Comparison of ENCODE assay signal across 8 cellular contexts in the genomic region with DNA sequence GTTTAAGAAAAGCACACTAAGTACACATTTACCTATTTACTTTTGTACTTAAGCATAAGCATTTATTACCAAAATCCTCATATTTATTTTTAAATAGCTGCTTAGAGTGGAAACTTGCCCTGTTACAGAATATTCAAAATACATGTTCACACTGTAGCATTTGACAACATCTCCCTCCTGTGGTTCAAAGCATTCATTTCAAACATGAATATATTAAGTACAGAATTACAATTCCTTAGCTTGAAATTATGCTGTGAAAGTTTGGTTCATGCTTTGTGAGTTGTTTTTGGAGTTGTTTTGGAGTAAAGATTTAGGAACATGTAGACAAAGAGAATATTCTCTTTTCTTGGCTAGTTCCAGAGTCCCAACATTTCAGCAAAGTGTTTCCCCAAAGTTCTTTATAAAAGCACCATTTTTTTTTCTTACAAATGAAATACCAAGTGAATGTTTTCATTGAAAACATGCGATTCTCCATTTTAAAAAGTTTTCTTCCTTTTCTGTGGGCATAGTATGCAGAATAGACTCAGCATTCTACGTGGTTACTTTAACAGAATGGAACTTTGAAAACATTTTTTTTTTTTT. TPM values are rescaled to one million over a fixed set of nuclear protein-coding genes. Genes with fewer than 3 reads are reported as not detected.
DNase-seq lines count a peak whose midpoint lies in the region; ATAC-seq and TF ChIP-seq lines count a peak whose summit lies in the region.

No MANE protein-coding gene starts in this region.

- H3K4me1 ChIP-seq in HCT116 (ENCODE audit: control insufficient read depth in 1 of 2, insufficient read depth in 2 of 2, low read length in 2 of 2) (peaks cover 18 to 32% of the 10 kb centered on the region in 2 experiments; a peak in 3 of 4 replicates), tibial artery (peaks cover 0 to 15% (median 4%) of the 10 kb centered on the region in 4 donors)

- POLR2A ChIA-PET in BJ (lab: Charles Lee) (interaction anchor here (0.6 to 1.1 kb wide), 3 partner anchors 20 to 107 kb away, joined by 3 to 6 read pairs (median 4); no protein-coding TSS in a partner anchor), HCT116 (lab: Charles Lee) (interaction anchor here (0.7 to 1.9 kb wide), 8 partner anchors 10 to 107 kb away, joined by 3 to 9 read pairs (median 6); no protein-coding TSS in a partner anchor)

- H3K9ac ChIP-seq in HCT116 (ENCODE audit: low read length) = no peak overlapping the region

- CTCF ChIA-PET in BJ (lab: Yijun Ruan, JAX) (interaction anchor here (0.6 to 3.3 kb wide), 13 partner anchors 10 to 329 kb away, joined by 3 to 24 read pairs (median 4); no protein-coding TSS in a partner anchor), HCT116 (lab: Charles Lee) (interaction anchor here (0.7 to 3.7 kb wide), 24 partner anchors 10 to 1271 kb away, joined by 3 to 57 read pairs (median 5); partner anchors contain the start of genes PTRH2, RPS6KB1, TUBD1 and VMP1)

- BruUV-seq in HCT116 (replicated peaks; lab: Mats Ljungman, UMichigan) = TSS peak; percentile 30

- H3K9me3 ChIP-seq in HCT116 (ENCODE audit: control insufficient read depth in 1 of 2, insufficient read depth in 1 of 2, low read depth in 1 of 2, low read length in 2 of 2) = no peaks in the 10 kb centered on the region
- H3K9me3 ChIP-seq in tibial artery = no peaks in the 10 kb centered on the region

- H4K20me1 ChIP-seq in HCT116 (ENCODE audit: insufficient read depth) = no peaks in the 10 kb centered on the region

- RAD21 ChIA-PET in HCT116 (lab: Charles Lee; ENCODE audit: low non-redundant PET in 1 of 2, low total read pairs in 2 of 2, uncharacterized antibody in 2 of 2, unreplicated experiment in 2 of 2) = interaction anchor here (0.8 to 1.6 kb wide), 5 partner anchors 73 to 152 kb away, joined by 3 to 12 read pairs (median 10); partner anchors contain the start of genes PTRH2 (in 1 of the 2) and VMP1 (in 1 of the 2)

- DNase-seq in BJ (ENCODE audit: low read depth) (no peak), HCT116 (ENCODE audit: low read depth, low spot score) (no peak), left ventricle myocardium superior (no peak), tibial artery (no peak), NCI-H146 treated with DMSO at 0.1 percent for 48 hours (lab: John Stamatoyannopoulos, UW; ENCODE audit: unreplicated experiment) (no peak)
- DNase-seq in activated CD4-positive, alpha-beta T cell treated with anti-CD3 and anti-CD28 coated beads for 48 hours = no peak

- H3K27ac ChIP-seq in HCT116 (ENCODE audit: low read depth, low read length) (no peak overlapping the region), VCaP (peak overlapping the region; percentile 10; the same call in 1 of the 2 replicates), tibial artery (no peak overlapping the region)

- H3K27me3 ChIP-seq in BJ (ENCODE audit: control insufficient read depth, insufficient read depth, low read length) (no peaks in the 10 kb centered on the region), HCT116 (ENCODE audit: insufficient read depth, low read length) (no peaks in the 10 kb centered on the region), tibial artery (no peaks in the 10 kb centered on the region)

- intact Hi-C loops in HCT116 (cut with micrococcal nuclease) = loop anchor here (1.0 kb wide), 3 partner anchors 106 to 338 kb away; no protein-coding TSS in a partner anchor
- intact Hi-C loops in left ventricle myocardium superior (cut with micrococcal nuclease) = no loop called here
- intact Hi-C loops in tibial artery (cut with DNase I; ENCODE audit: low total_unique reads) = no loop called here

- H3K36me3 ChIP-seq in BJ (ENCODE audit: control insufficient read depth, insufficient read depth, low read length) (no peaks in the 10 kb centered on the region), HCT116 (ENCODE audit: control insufficient read depth in 1 of 2, insufficient read depth in 2 of 2, low read length in 2 of 2) (peaks cover 6 to 9% of the 10 kb centered on the region in 2 experiments; a peak in 2 of 4 replicates), tibial artery (peaks cover 23 to 33% (median 24%) of the 10 kb centered on the region in 3 donors)

- peak; percentile 55 for TF ChIP-seq CTCF in BJ (IDR thresholded peaks at IDR 0.05; ENCODE audit: insufficient read depth, low read depth, low read length)
- peak; percentile 44 to 88 (median 80); a peak in 4 of 6 replicates for TF ChIP-seq CTCF in HCT116 (IDR thresholded peaks at IDR 0.05 in 2 of 3, conservative IDR thresholded peaks at IDR 0.05 in 1 of 3; ENCODE audit: borderline replicate concordance in 1 of 3, insufficient read depth in 1 of 3, low read depth in 2 of 3, low read length in 2 of 3)
- TF ChIP-seq CTCF in VCaP (conservative IDR thresholded peaks at IDR 0.05) = peak; percentile 73
- TF ChIP-seq CTCF in tibial artery (IDR thresholded peaks at IDR 0.05) = peak; percentile 66 to 82

- H2AFZ ChIP-seq in HCT116 (ENCODE audit: low read depth, low read length, poor library complexity, severe bottlenecking) = no peak overlapping the region

- TF ChIP-seq POLR2A in HCT116 (IDR thresholded peaks at IDR 0.05; ENCODE audit: borderline replicate concordance, extremely low read depth, insufficient read depth, insufficient read length) = no peak

- no peaks in the 10 kb centered on the region for H3K9me2 ChIP-seq in HCT116 (ENCODE audit: insufficient read depth)

- ATAC-seq in HCT116 = peak; percentile 67
- ATAC-seq in left ventricle myocardium superior = peak; percentile 38
- no peak for ATAC-seq in GM21390 (IDR thresholded peaks at IDR 0.05; ENCODE audit: unreplicated experiment)

- no peaks in the 10 kb centered on the region for H3K79me2 ChIP-seq in HCT116 (ENCODE audit: insufficient read depth, low read length)

- TF ChIP-seq RAD21 in HCT116 (IDR thresholded peaks at IDR 0.05; ENCODE audit: low read depth) = peak; percentile 97

- no peak overlapping the region for H3K4me3 ChIP-seq in BJ (ENCODE audit: low read depth, low read length)
- H3K4me3 ChIP-seq in HCT116 (replicated peaks in 1 of 2; ENCODE audit: low read depth in 1 of 2, low read length in 2 of 2) = no peak overlapping the region
- no peak overlapping the region for H3K4me3 ChIP-seq in tibial artery

- H3K4me2 ChIP-seq in HCT116 (ENCODE audit: low read length) = no peak overlapping the region

TF ChIP-seq in HCT116, 20 proteins besides CTCF, POLR2A, EP300 and RAD21:
- TF ChIP-seq SIN3A (IDR thresholded peaks at IDR 0.05; ENCODE audit: low read depth) = no peak
- 0 out of 2 replicates have a peak, but pooled peaks have one; percentile 8 for TF ChIP-seq CEBPB (IDR thresholded peaks at IDR 0.05; ENCODE audit: low read depth)

RNA-seq across cellular contexts. Expression of gene TUBD1, which starts 33.2 kb away (rescaled TPM):
- polyA plus RNA-seq in BJ (2011; rRNA removed) = 2.3 and 4.2 TPM in 2 replicates
- 3.9 and 5.9 TPM in 2 replicates for polyA minus RNA-seq in BJ (2011; rRNA and poly(A)+ RNA removed)
- 13.0 TPM for total RNA-seq in HCT116 (2021; ENCODE audit: unreplicated experiment)
- polyA plus RNA-seq in HCT116 (2012) = 7.9 and 11.9 TPM in 2 replicates
- 6.6 TPM for total RNA-seq in left ventricle myocardium superior

RNA-seq across cellular contexts. Expression of gene RPS6KB1, which starts 33.4 kb away (rescaled TPM):
- 7.4 and 15.7 TPM in 2 replicates for polyA plus RNA-seq in BJ (2011; rRNA removed)
- 6.8 and 8.3 TPM in 2 replicates for polyA minus RNA-seq in BJ (2011; rRNA and poly(A)+ RNA removed)
- 75.7 TPM for total RNA-seq in HCT116 (2021; ENCODE audit: unreplicated experiment)
- polyA plus RNA-seq in HCT116 (2012) = 19.3 and 30.2 TPM in 2 replicates
- total RNA-seq in left ventricle myocardium superior = 23.4 TPM
